ENCODE assay signal across 18 cellular contexts in genomic region chr7:38655833-38656774, GRCh38. TPM values are rescaled to one million over a fixed set of nuclear protein-coding genes. Genes with fewer than 3 reads are reported as not detected.
"Had no signal": no experiment of that assay in that cellular context is flagged by ENCODE, and none has a peak within 500 bp of the region (broad histone marks: within the 10 kb centered on the region; RNA-seq: fewer than 3 reads in every experiment).

No MANE protein-coding gene starts in this region.

- DNase-seq: activated CD4-positive, alpha-beta memory T cell treated with anti-CD3 and anti-CD28 coated beads, Interleukin-2, amount 10 ng/mL, durations not matched to agents 7 days and 5 days; activated CD4-positive, alpha-beta T cell treated with anti-CD3 and anti-CD28 coated beads, Interleukin-2, amount 10 ng/mL, durations not matched to agents 7 days and 5 days; activated CD4-positive, CD25-positive, alpha-beta regulatory T cell treated with anti-CD3 and anti-CD28 coated beads, Interleukin-2, amount 50 U/mL, for 72 hours; activated CD8-positive, alpha-beta memory T cell treated with anti-CD3 and anti-CD28 coated beads, Interleukin-2, amount 50 U/mL, for 48 hours; activated gamma-delta T cell treated with Interleukin-2 at 50 U/mL for 16 hours; activated naive CD4-positive, alpha-beta T cell treated with anti-CD3 and anti-CD28 coated beads, Interleukin-2, amount 50 U/mL, for 16 hours; activated T-cell treated with anti-CD3 and anti-CD28 coated beads, Interleukin-2, amount 50 U/mL, for 24 hours; amniotic stem cell; brain microvascular endothelial cell; caudate nucleus; cortex of kidney; midbrain; naive thymus-derived CD8-positive, alpha-beta T cell; sigmoid colon; stimulated activated naive CD4-positive, alpha-beta T cell treated with Interleukin-2 at 50 U/mL for 16 hours; T-helper 2 cell; transverse colon; uterus had no signal

- H3K9me3 ChIP-seq: sigmoid colon, transverse colon, uterus had no signal

- ATAC-seq: naive thymus-derived CD8-positive, alpha-beta T cell had no signal

- H3K4me3 ChIP-seq: sigmoid colon, transverse colon, uterus had no signal

- H3K36me3 ChIP-seq: brain microvascular endothelial cell, sigmoid colon, transverse colon, uterus had no signal

- H3K4me1 ChIP-seq: sigmoid colon, transverse colon, uterus had no signal

- H3K27ac ChIP-seq: brain microvascular endothelial cell, sigmoid colon, transverse colon, uterus had no signal

- H3K27me3 ChIP-seq: brain microvascular endothelial cell, sigmoid colon, transverse colon, uterus had no signal

RNA-seq across cellular contexts. Expression of gene AMPH, which starts 24.9 kb away (rescaled TPM):
- total RNA-seq: activated CD4-positive, alpha-beta memory T cell treated with anti-CD3 and anti-CD28 coated beads, Interleukin-2, amount 10 ng/mL, durations not matched to agents 7 days and 5 days; naive thymus-derived CD8-positive, alpha-beta T cell had no signal
